Comparison of ENCODE assay signal across 1 cellular context in the genomic region with DNA sequence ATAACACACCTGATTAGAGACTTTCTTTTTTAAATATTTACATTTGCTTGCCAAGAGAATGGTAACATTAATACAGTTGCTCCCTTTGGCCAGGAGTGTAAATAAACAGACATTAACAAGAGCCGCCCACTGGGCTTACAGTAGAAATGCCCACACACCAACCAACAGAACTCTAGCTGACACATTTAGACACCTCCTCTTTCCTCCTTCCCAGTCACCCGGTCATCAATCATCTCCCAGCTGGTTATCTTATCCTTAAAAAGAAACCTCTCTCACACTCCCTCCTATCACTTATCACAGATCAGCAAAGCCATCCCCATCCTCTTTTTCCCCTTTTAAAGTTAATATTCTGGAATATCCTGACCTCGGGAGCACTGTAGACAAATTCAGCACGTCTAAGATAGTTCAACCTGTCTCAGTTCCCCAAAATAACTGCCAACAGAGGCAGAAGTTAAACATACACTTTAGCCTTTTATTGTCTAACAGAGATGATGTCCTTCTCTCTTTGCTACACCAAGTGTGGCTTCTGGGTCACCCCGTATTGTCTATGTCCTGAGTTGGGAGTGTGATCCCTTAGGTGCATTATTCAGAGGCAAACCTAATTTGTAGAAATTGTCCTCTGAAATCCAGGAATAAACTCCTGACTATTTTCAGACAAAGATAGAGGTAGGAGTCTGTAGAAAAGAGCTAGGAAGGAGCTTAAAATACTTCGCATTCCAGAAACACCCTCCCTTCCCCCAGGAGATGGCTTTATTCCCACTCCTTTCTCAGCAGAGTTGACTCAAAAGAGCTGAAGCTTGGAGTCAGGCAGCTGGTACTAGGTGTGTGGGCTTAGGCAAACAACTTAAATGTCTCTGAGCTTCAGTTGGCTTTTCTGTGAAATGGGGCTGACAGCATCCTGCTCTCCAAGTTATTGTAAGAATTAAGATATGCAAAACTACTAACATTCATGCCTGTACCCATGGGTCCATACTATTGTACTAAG.
TF ChIP-seq lines count a peak whose summit lies in the region.

No MANE protein-coding gene starts in this region.

TF ChIP-seq in K562, 482 proteins besides CTCF, POLR2A, EP300 and RAD21 (continued from another document and continues in another):
- TF ChIP-seq, protein P1, sequence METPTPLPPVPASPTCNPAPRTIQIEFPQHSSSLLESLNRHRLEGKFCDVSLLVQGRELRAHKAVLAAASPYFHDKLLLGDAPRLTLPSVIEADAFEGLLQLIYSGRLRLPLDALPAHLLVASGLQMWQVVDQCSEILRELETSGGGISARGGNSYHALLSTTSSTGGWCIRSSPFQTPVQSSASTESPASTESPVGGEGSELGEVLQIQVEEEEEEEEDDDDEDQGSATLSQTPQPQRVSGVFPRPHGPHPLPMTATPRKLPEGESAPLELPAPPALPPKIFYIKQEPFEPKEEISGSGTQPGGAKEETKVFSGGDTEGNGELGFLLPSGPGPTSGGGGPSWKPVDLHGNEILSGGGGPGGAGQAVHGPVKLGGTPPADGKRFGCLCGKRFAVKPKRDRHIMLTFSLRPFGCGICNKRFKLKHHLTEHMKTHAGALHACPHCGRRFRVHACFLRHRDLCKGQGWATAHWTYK (CRISPR knock-in tag; IDR thresholded peaks at IDR 0.05) = 0 out of 2 replicates have a peak, but pooled peaks have one; percentile 25
- TF ChIP-seq POLR2G (IDR thresholded peaks at IDR 0.05; ENCODE audit: low read depth, low read length) (0 out of 2 replicates have a peak, but pooled peaks have one; percentile 50), MECOM (CRISPR knock-in tag; IDR thresholded peaks at IDR 0.05) (peak; percentile 95), HDGF (IDR thresholded peaks at IDR 0.05) (peak; percentile 19; the same call in 1 of the 2 replicates), ZNF584 (CRISPR knock-in tag; IDR thresholded peaks at IDR 0.05; ENCODE audit: low read depth) (no peak), HEY1 (CRISPR knock-in tag; IDR thresholded peaks at IDR 0.05; ENCODE audit: borderline replicate concordance) (peak; percentile 65; the same call in 1 of the 2 replicates), E2F6 (IDR thresholded peaks at IDR 0.05; ENCODE audit: borderline replicate concordance in 1 of 2, extremely low read depth in 1 of 2, insufficient read depth in 1 of 2, insufficient read length in 1 of 2, low read depth in 1 of 2, low read length in 1 of 2, poor library complexity in 1 of 2, severe bottlenecking in 1 of 2) (no peak), PTTG1 (tag; IDR thresholded peaks at IDR 0.05; ENCODE audit: low read depth) (no peak), CBX3 (IDR thresholded peaks at IDR 0.05; ENCODE audit: borderline replicate concordance in 1 of 2, low read length in 2 of 2) (no peak), ZNF41 (CRISPR knock-in tag; conservative IDR thresholded peaks at IDR 0.05) (no peak; the same call in 1 of the 2 replicates), POLR3G (IDR thresholded peaks at IDR 0.05; ENCODE audit: extremely low read depth, insufficient read length, insufficient replicate concordance) (no peak), MYBL2 (IDR thresholded peaks at IDR 0.05; ENCODE audit: low read depth) (no peak; the same call in 1 of the 2 replicates), MYBL2 (CRISPR knock-in tag; IDR thresholded peaks at IDR 0.05; ENCODE audit: borderline replicate concordance) (no peak), BRCA1 (IDR thresholded peaks at IDR 0.05) (no peak), BRCA1 (CRISPR knock-in tag; IDR thresholded peaks at IDR 0.05) (no peak), ZMIZ1 (IDR thresholded peaks at IDR 0.05; ENCODE audit: low read depth in 2 of 2, low read length in 2 of 2) (peak in 1 of 2 experiments; percentile 90; a peak in 2 of 4 replicates), SRSF7 (optimal IDR thresholded peaks at IDR 0.05; ENCODE audit: low read depth, low read length) (no peak), NONO (IDR thresholded peaks at IDR 0.05; ENCODE audit: low read depth in 2 of 2, low read length in 1 of 2) (no peak), ETV1 (tag; conservative IDR thresholded peaks at IDR 0.05; ENCODE audit: low read depth) (peak; percentile 74; the same call in 1 of the 2 replicates), TEAD1 (CRISPR knock-in tag; IDR thresholded peaks at IDR 0.05) (peak in 1 of 2 experiments; percentile 56; a peak in 1 of 4 replicates), JUND (IDR thresholded peaks at IDR 0.05; ENCODE audit: borderline replicate concordance, low read depth, low read length) (peak; percentile 83), JUND (tag; IDR thresholded peaks at IDR 0.05; ENCODE audit: borderline replicate concordance, low read depth, low read length) (peak; percentile 85; the same call in 2 of the 3 replicates), MEIS2 (IDR thresholded peaks at IDR 0.05; ENCODE audit: partially characterized antibody) (peak; percentile 100), FOS (IDR thresholded peaks at IDR 0.05; ENCODE audit: extremely low read depth, insufficient read length) (no peak), ZKSCAN8 (CRISPR knock-in tag; IDR thresholded peaks at IDR 0.05) (peak; percentile 16; the same call in 1 of the 2 replicates), NR2C2 (CRISPR knock-in tag; IDR thresholded peaks at IDR 0.05) (no peak), NR2C2 (tag; IDR thresholded peaks at IDR 0.05) (peak; percentile 44; the same call in 1 of the 2 replicates), CTCFL (IDR thresholded peaks at IDR 0.05; ENCODE audit: borderline replicate concordance, insufficient read depth, low read depth, low read length, poor library complexity, severe bottlenecking) (no peak), ZNF239 (CRISPR knock-in tag; IDR thresholded peaks at IDR 0.05) (no peak), ZNF551 (CRISPR knock-in tag; IDR thresholded peaks at IDR 0.05) (no peak), HCFC1 (IDR thresholded peaks at IDR 0.05; ENCODE audit: low read depth, low read length) (0 out of 2 replicates have a peak, but pooled peaks have one; percentile 14), DACH1 (IDR thresholded peaks at IDR 0.05; ENCODE audit: partially characterized antibody) (peak; percentile 96), MITF (IDR thresholded peaks at IDR 0.05) (no peak), HDAC1 (IDR thresholded peaks at IDR 0.05) (peak in 1 of 2 experiments; percentile 98; a peak in 2 of 4 replicates), CAMTA2 (CRISPR knock-in tag; conservative IDR thresholded peaks at IDR 0.05) (no peak), DNMT1 (IDR thresholded peaks at IDR 0.05) (peak; percentile 56; the same call in 1 of the 2 replicates), SAP30 (IDR thresholded peaks at IDR 0.05; ENCODE audit: borderline replicate concordance, insufficient read depth, low read depth, low read length, poor library complexity, severe bottlenecking) (no peak), FOSL1 (tag; conservative IDR thresholded peaks at IDR 0.05) (peak; percentile 73), SREBF2 (CRISPR knock-in tag; IDR thresholded peaks at IDR 0.05) (no peak), SMARCA5 (IDR thresholded peaks at IDR 0.05) (peak; percentile 36; the same call in 1 of the 2 replicates), IFI16 (CRISPR knock-in tag; IDR thresholded peaks at IDR 0.05) (no peak)
- TF ChIP-seq, protein P2, sequence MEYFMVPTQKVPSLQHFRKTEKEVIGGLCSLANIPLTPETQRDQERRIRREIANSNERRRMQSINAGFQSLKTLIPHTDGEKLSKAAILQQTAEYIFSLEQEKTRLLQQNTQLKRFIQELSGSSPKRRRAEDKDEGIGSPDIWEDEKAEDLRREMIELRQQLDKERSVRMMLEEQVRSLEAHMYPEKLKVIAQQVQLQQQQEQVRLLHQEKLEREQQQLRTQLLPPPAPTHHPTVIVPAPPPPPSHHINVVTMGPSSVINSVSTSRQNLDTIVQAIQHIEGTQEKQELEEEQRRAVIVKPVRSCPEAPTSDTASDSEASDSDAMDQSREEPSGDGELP (CRISPR knock-in tag; IDR thresholded peaks at IDR 0.05; ENCODE audit: borderline replicate concordance) = peak; percentile 84
- TF ChIP-seq, protein P3, sequence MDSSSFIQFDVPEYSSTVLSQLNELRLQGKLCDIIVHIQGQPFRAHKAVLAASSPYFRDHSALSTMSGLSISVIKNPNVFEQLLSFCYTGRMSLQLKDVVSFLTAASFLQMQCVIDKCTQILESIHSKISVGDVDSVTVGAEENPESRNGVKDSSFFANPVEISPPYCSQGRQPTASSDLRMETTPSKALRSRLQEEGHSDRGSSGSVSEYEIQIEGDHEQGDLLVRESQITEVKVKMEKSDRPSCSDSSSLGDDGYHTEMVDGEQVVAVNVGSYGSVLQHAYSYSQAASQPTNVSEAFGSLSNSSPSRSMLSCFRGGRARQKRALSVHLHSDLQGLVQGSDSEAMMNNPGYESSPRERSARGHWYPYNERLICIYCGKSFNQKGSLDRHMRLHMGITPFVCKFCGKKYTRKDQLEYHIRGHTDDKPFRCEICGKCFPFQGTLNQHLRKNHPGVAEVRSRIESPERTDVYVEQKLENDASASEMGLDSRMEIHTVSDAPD (CRISPR knock-in tag; IDR thresholded peaks at IDR 0.05) = no peak
- TF ChIP-seq, protein P4, sequence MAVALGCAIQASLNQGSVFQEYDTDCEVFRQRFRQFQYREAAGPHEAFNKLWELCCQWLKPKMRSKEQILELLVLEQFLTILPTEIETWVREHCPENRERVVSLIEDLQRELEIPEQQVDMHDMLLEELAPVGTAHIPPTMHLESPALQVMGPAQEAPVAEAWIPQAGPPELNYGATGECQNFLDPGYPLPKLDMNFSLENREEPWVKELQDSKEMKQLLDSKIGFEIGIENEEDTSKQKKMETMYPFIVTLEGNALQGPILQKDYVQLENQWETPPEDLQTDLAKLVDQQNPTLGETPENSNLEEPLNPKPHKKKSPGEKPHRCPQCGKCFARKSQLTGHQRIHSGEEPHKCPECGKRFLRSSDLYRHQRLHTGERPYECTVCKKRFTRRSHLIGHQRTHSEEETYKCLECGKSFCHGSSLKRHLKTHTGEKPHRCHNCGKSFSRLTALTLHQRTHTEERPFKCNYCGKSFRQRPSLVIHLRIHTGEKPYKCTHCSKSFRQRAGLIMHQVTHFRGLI (CRISPR knock-in tag; IDR thresholded peaks at IDR 0.05) = no peak; the same call in 1 of the 2 replicates
